In genomic region chrX:17917945-17918577, GRCh38 we compare ENCODE assay signal across 8 cellular contexts. TPM values are rescaled to one million over a fixed set of nuclear protein-coding genes. Genes with fewer than 3 reads are reported as not detected.
"Had no signal": no experiment of that assay in that cellular context is flagged by ENCODE, and none has a peak within 500 bp of the region (broad histone marks: within the 10 kb centered on the region; RNA-seq: fewer than 3 reads in every experiment).

No MANE protein-coding gene starts in this region.

- H3K4me2 ChIP-seq: GM23338 had no signal

- H3K27me3 Mint-ChIP-seq: IgD-negative memory B cell had no signal

- H3K36me3 Mint-ChIP-seq: IgD-negative memory B cell had no signal

- H2AFZ ChIP-seq: GM23338 had no signal

- ATAC-seq: GM23338 had no signal

- H3K4me3 Mint-ChIP-seq: GM23338, H9, IgD-negative memory B cell had no signal

- H3K9me3 Mint-ChIP-seq: GM23338 had no signal

- H3K4me1 Mint-ChIP-seq: GM23338, H9, IgD-negative memory B cell had no signal

- H3K4me3 ChIP-seq: GM23338 had no signal

- FAIRE-seq: H1, H54, HTR-8/SVneo had no signal

- DNase-seq: H9, HCEC 1CT had no signal

- H3K27ac Mint-ChIP-seq: GM23338, H9, IgD-negative memory B cell had no signal

RNA-seq across cellular contexts. Expression of gene RAI2, which starts 57.0 kb away (rescaled TPM):
- total RNA-seq: HT-29 had no signal
